In the genomic region with DNA sequence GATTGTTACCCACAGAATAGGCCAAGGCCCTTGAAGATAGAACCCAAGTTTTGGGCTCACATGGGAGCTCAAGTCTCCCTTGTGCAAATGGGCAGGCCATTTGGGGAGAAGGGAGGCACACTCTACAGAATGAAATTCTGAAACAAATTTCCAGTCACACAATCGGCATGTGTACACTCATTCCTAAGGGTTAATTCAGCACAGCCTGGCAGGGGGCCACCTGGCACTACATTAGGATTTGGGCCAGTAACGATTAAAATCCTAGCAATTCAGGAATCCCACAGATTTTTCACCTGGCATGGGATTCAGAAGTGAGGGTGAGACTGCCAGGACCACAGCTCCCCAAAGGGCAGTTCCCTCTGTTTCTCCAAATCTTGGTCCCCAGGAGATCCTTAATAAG, we compare ENCODE assay signal across 13 cellular contexts. TPM values are rescaled to one million over a fixed set of nuclear protein-coding genes. Genes with fewer than 3 reads are reported as not detected.
DNase-seq lines count a peak whose midpoint lies in the region; ATAC-seq and TF ChIP-seq lines count a peak whose summit lies in the region.
"Had no signal": no experiment of that assay in that cellular context is flagged by ENCODE, and none has a peak within 500 bp of the region (broad histone marks: within the 10 kb centered on the region; RNA-seq: fewer than 3 reads in every experiment).

No MANE protein-coding gene starts in this region.

- H3K79me1 ChIP-seq in mesenchymal stem cell (replicated peaks; ENCODE audit: low read length, poor library complexity, severe bottlenecking) = no peaks in the 10 kb centered on the region

- peaks cover 26% of the 10 kb centered on the region for H3K4me1 Mint-ChIP-seq in activated naive CD8-positive, alpha-beta T cell treated with anti-CD3 and anti-CD28 coated beads, Interleukin-2, amount 10 ng/mL, durations not matched to agents 7 days and 5 days
- peaks cover 33 to 71% of the 10 kb centered on the region in 2 donors for H3K4me1 Mint-ChIP-seq in immature natural killer cell

- H3K27ac Mint-ChIP-seq in activated naive CD8-positive, alpha-beta T cell treated with anti-CD3 and anti-CD28 coated beads, Interleukin-2, amount 10 ng/mL, durations not matched to agents 7 days and 5 days = peak overlapping the region; percentile 45
- H3K27ac Mint-ChIP-seq in immature natural killer cell = peak overlapping the region in 5 of 6 donors; percentile 32 to 79 (median 72)

- H4K91ac ChIP-seq in mesenchymal stem cell (ENCODE audit: low read length) = no peak overlapping the region

- no peak overlapping the region for H3K18ac ChIP-seq in mesenchymal stem cell (ENCODE audit: low read depth in 1 of 2, low read length in 2 of 2)

- no peaks in the 10 kb centered on the region for H3K36me3 ChIP-seq in GM23248 (ENCODE audit: low read depth)
- no peaks in the 10 kb centered on the region for H3K36me3 ChIP-seq in H7 (replicated peaks; ENCODE audit: control insufficient read depth, insufficient read depth, low read length)
- H3K36me3 ChIP-seq in mesenchymal stem cell (ENCODE audit: control insufficient read depth in 1 of 2, insufficient read depth in 2 of 2, low read depth in 1 of 2, low read length in 2 of 2) = no peaks in the 10 kb centered on the region
- H3K36me3 ChIP-seq: tibial nerve had no signal

- POLR2A ChIA-PET in activated naive CD8-positive, alpha-beta T cell treated with anti-CD3 and anti-CD28 coated beads, Interleukin-2, amount 10 ng/mL, durations not matched to agents 7 days and 5 days (lab: Charles Lee) = no interaction called here

- no peak for TF ChIP-seq CTCF in AG10803 (conservative IDR thresholded peaks at IDR 0.05; ENCODE audit: low read length)

- no peak overlapping the region for H2BK120ac ChIP-seq in mesenchymal stem cell (ENCODE audit: low read depth, low read length)

- no peak overlapping the region for H2BK15ac ChIP-seq in mesenchymal stem cell (ENCODE audit: low read depth, poor library complexity, severe bottlenecking)

- intact Hi-C loops in left cardiac atrium (cut with DNase I) = no loop called here

- H3K4me1 ChIP-seq in GM23248 (ENCODE audit: insufficient read depth) (peaks cover 13% of the 10 kb centered on the region), mesenchymal stem cell (ENCODE audit: control insufficient read depth, insufficient read depth, low read depth, low read length) (peaks cover 9% of the 10 kb centered on the region)

- no peaks in the 10 kb centered on the region for H3K79me2 ChIP-seq in GM23248 (ENCODE audit: insufficient read depth)

- no peaks in the 10 kb centered on the region for H3K9me2 ChIP-seq in GM23248 (ENCODE audit: insufficient read depth)

- H3K4me3 ChIP-seq in AG10803 (ENCODE audit: low read length) (no peak overlapping the region), GM23248 (no peak overlapping the region), H7 (ENCODE audit: insufficient read depth, low read depth, low read length) (no peak overlapping the region), mesenchymal stem cell (ENCODE audit: insufficient read depth in 1 of 2, low read depth in 1 of 2, low read length in 2 of 2) (no peak overlapping the region)
- H3K4me3 ChIP-seq: heart right ventricle, tibial nerve had no signal

- no peaks in the 10 kb centered on the region for H3F3A ChIP-seq in GM23248 (ENCODE audit: insufficient read depth)

- H2BK5ac ChIP-seq in mesenchymal stem cell (ENCODE audit: low read depth, low read length, poor library complexity, severe bottlenecking) = no peak overlapping the region

- WGBS in GM23248 (ENCODE audit: low coverage in 1 of 2, low lambda C conversion rate in 2 of 2, missing lambda C conversion rate in 2 of 2), 2 experiments = 31 to 44% methylated on average over 2 of the region's 2 CpGs
- 81% methylated on average over 2 of the region's 2 CpGs for WGBS in mesenchymal stem cell

- no peak overlapping the region for H3K14ac ChIP-seq in mesenchymal stem cell (ENCODE audit: low read length in 2 of 2)

- H3K4ac ChIP-seq in mesenchymal stem cell (ENCODE audit: low read depth in 1 of 2, low read length in 2 of 2) = no peak overlapping the region

- no peak overlapping the region for H4K8ac ChIP-seq in mesenchymal stem cell (ENCODE audit: low read length)

- H3K4me2 ChIP-seq in GM23248 (ENCODE audit: unreplicated experiment) = no peak overlapping the region
- no peak overlapping the region for H3K4me2 ChIP-seq in mesenchymal stem cell (ENCODE audit: low read length, poor library complexity, severe bottlenecking)

- peaks cover 38% of the 10 kb centered on the region for H3K36me3 Mint-ChIP-seq in activated naive CD8-positive, alpha-beta T cell treated with anti-CD3 and anti-CD28 coated beads, Interleukin-2, amount 10 ng/mL, durations not matched to agents 7 days and 5 days
- peaks cover 24 to 65% (median 36%) of the 10 kb centered on the region in 3 donors for H3K36me3 Mint-ChIP-seq in immature natural killer cell

- in situ Hi-C loops in GM23248 (cut with MboI) = no loop called here

- H3K9me3 ChIP-seq in GM23248 (ENCODE audit: low read depth) (no peaks in the 10 kb centered on the region), mesenchymal stem cell (ENCODE audit: control insufficient read depth, low read length) (no peaks in the 10 kb centered on the region)
- H3K9me3 ChIP-seq: heart right ventricle, tibial nerve had no signal

- no peak overlapping the region for H2AK5ac ChIP-seq in mesenchymal stem cell (ENCODE audit: low read length, severe bottlenecking)

- no peak overlapping the region for H3K9ac ChIP-seq in GM23248
- no peak overlapping the region for H3K9ac ChIP-seq in mesenchymal stem cell (ENCODE audit: low read length)

- H3K27ac ChIP-seq in GM23248 = no peak overlapping the region
- H3K27ac ChIP-seq in mesenchymal stem cell (ENCODE audit: low read length, poor library complexity, severe bottlenecking) = no peak overlapping the region
- H3K27ac ChIP-seq: heart right ventricle, tibial nerve had no signal

- H2AFZ ChIP-seq in GM23248 (no peak overlapping the region), mesenchymal stem cell (ENCODE audit: low read depth, low read length) (no peak overlapping the region)

- H3K4me3 Mint-ChIP-seq in activated naive CD8-positive, alpha-beta T cell treated with anti-CD3 and anti-CD28 coated beads, Interleukin-2, amount 10 ng/mL, durations not matched to agents 7 days and 5 days = no peak overlapping the region
- H3K4me3 Mint-ChIP-seq in immature natural killer cell = no peak overlapping the region

- ATAC-seq in activated naive CD8-positive, alpha-beta T cell treated with anti-CD3 and anti-CD28 coated beads, Interleukin-2, amount 10 ng/mL, durations not matched to agents 7 days and 5 days (ENCODE audit: low read depth) = no peak
- ATAC-seq in left cardiac atrium = no peak
- no peak for ATAC-seq in HG03139 (IDR thresholded peaks at IDR 0.05; ENCODE audit: unreplicated experiment)
- ATAC-seq: heart right ventricle had no signal

- H3K27me3 ChIP-seq in GM23248 (replicated peaks; ENCODE audit: insufficient read depth) (no peaks in the 10 kb centered on the region), H7 (ENCODE audit: control insufficient read depth, insufficient read depth, low read length) (no peaks in the 10 kb centered on the region), mesenchymal stem cell (ENCODE audit: control insufficient read depth in 1 of 2, insufficient read depth in 1 of 2, low read length in 2 of 2) (no peaks in the 10 kb centered on the region)
- H3K27me3 ChIP-seq: heart right ventricle, tibial nerve had no signal

- H2BK12ac ChIP-seq in mesenchymal stem cell (ENCODE audit: low read length in 2 of 2) = peak overlapping the region in 1 of 2 experiments; percentile 47

- DNase-seq in AG10803 (ENCODE audit: low read depth) (peak; percentile 84), GM23248 (peak; percentile 62), immature natural killer cell (no peak), left cardiac atrium (no peak), H7 (no peak), mesenchymal stem cell (no peak)
- DNase-seq in activated naive CD8-positive, alpha-beta T cell treated with anti-CD3 and anti-CD28 coated beads, Interleukin-2, amount 10 ng/mL, durations not matched to agents 7 days and 5 days = no peak
- DNase-seq: heart right ventricle; NCI-H1417; NK-92 treated with Interleukin-12 subunit alpha and Interleukin-12 subunit beta, amount 100 ng/mL, for 24 hours had no signal

- H4K20me1 ChIP-seq in GM23248 (ENCODE audit: insufficient read depth) = no peaks in the 10 kb centered on the region

- no peak overlapping the region for H3K23ac ChIP-seq in mesenchymal stem cell (ENCODE audit: low read length in 2 of 2)

- no peaks in the 10 kb centered on the region for H3K27me3 Mint-ChIP-seq in activated naive CD8-positive, alpha-beta T cell treated with anti-CD3 and anti-CD28 coated beads, Interleukin-2, amount 10 ng/mL, durations not matched to agents 7 days and 5 days
- peaks cover 7 to 8% (median 8%) of the 10 kb centered on the region in 3 donors for H3K27me3 Mint-ChIP-seq in immature natural killer cell (ENCODE audit: low read depth in 3 of 3)

- no peaks in the 10 kb centered on the region for H3K9me3 Mint-ChIP-seq in activated naive CD8-positive, alpha-beta T cell treated with anti-CD3 and anti-CD28 coated beads, Interleukin-2, amount 10 ng/mL, durations not matched to agents 7 days and 5 days
- no peaks in the 10 kb centered on the region for H3K9me3 Mint-ChIP-seq in immature natural killer cell

RNA-seq across cellular contexts. Expression of a gene that starts 46.4 kb away (rescaled TPM):
- total RNA-seq in GM23248 (2014; rRNA removed; shearing (Covaris generic)) = not detected in 2 replicates
- polyA plus RNA-seq in GM23248 (2016; fragmentation: Nextera tagmentation; extraction: Ambion mirVana) = not detected in 2 replicates
- not detected for total RNA-seq in activated naive CD8-positive, alpha-beta T cell treated with anti-CD3 and anti-CD28 coated beads, Interleukin-2, amount 10 ng/mL, durations not matched to agents 7 days and 5 days
- polyA plus RNA-seq in immature natural killer cell = not detected
- 10 to 100 TPM in 1 of 2 donors, under 1 TPM in 1; 0.27 to 36.7 TPM for total RNA-seq in left cardiac atrium
- total RNA-seq in H7 (2014; rRNA removed; shearing (Covaris generic)) = not detected in 2 replicates
- polyA plus RNA-seq in mesenchymal stem cell (2013, experiment 1 of 2) = 3.1 TPM
- polyA plus RNA-seq in mesenchymal stem cell (2013, experiment 2 of 2) = 3.2 TPM
- total RNA-seq: mesenteric fat pad, tibial nerve had no signal

Comparison
In these comparisons a context has a peak if more than half of its experiments do, and no peak if none do; other contexts are left out.
1. DNase-seq: peak in AG10803 (single experiment) and GM23248 (single experiment); none in activated naive CD8-positive, alpha-beta T cell treated with anti-CD3 and anti-CD28 coated beads, Interleukin-2, amount 10 ng/mL, durations not matched to agents 7 days and 5 days (single experiment), immature natural killer cell (0 of 3), left cardiac atrium (single experiment), H7 (single experiment) and mesenchymal stem cell (single experiment).